14 cellular contexts compared by ENCODE assay signal in genomic region chr11:134741453-134742227, GRCh38.
A peak's percentile ranks its signal among the peaks of the same experiment; 100 is the strongest.
DNase-seq lines count a peak whose midpoint lies in the region; FAIRE-seq and TF ChIP-seq lines count a peak whose summit lies in the region.
"Had no signal": no experiment of that assay in that cellular context is flagged by ENCODE, and none has a peak within 500 bp of the region (broad histone marks: within the 10 kb centered on the region; RNA-seq: fewer than 3 reads in every experiment).

No MANE protein-coding gene starts in this region.

- FAIRE-seq in HTR-8/SVneo (lab: Jason Lieb, UNC) = no peak
- FAIRE-seq: small intestine had no signal

- TF ChIP-seq CTCF in fibroblast of villous mesenchyme (IDR thresholded peaks at IDR 0.05; ENCODE audit: insufficient read depth, low read depth, low read length) = no peak

- peaks cover 24% of the 10 kb centered on the region for H3K4me1 ChIP-seq in SJSA1 (replicated peaks)
- H3K4me1 ChIP-seq: suprapubic skin had no signal

- peak overlapping the region; percentile 59 for H3K27ac ChIP-seq in SJSA1
- H3K27ac ChIP-seq: suprapubic skin had no signal

- 0 out of 2 replicates have a peak overlapping the region, but pooled peaks have one; percentile 8 for H3K4me3 ChIP-seq in SJSA1
- H3K4me3 ChIP-seq in fibroblast of villous mesenchyme (ENCODE audit: low read depth, low read length) = no peak overlapping the region
- H3K4me3 ChIP-seq: suprapubic skin had no signal

- DNase-seq in HTR-8/SVneo (ENCODE audit: insufficient read length, low spot score) (peak; percentile 15), SJSA1 (ENCODE audit: low read depth in 1 of 2, low spot score in 2 of 2) (peak; percentile 59 to 83), fibroblast of villous mesenchyme (ENCODE audit: low read depth) (peak; percentile 83), non-pigmented ciliary epithelial cell (ENCODE audit: low read depth) (peak; percentile 20), SKM-1 (lab: John Stamatoyannopoulos, UW; ENCODE audit: unreplicated experiment) (no peak), NCI-H1048 (lab: John Stamatoyannopoulos, UW) (no peak), NK-92 (lab: John Stamatoyannopoulos, UW; ENCODE audit: unreplicated experiment) (no peak)
- DNase-seq: activated CD4-positive, alpha-beta memory T cell treated with anti-CD3 and anti-CD28 coated beads for 36 hours; activated T-cell treated with anti-CD3 and anti-CD28 coated beads, Interleukin-2, amount 50 U/mL, for 24 hours; Calu3; effector CD8-positive, alpha-beta T cell; MM.1S had no signal

- no peaks in the 10 kb centered on the region for H3K9me3 ChIP-seq in SJSA1 (replicated peaks)
- H3K9me3 ChIP-seq: suprapubic skin had no signal

- H3K27me3 ChIP-seq in SJSA1 (replicated peaks) = no peaks in the 10 kb centered on the region

- H3K36me3 ChIP-seq in SJSA1 = no peaks in the 10 kb centered on the region
- H3K36me3 ChIP-seq: suprapubic skin had no signal

Comparison
In these comparisons a context has a peak if more than half of its experiments do, and no peak if none do; other contexts are left out.
1. DNase-seq: peak in HTR-8/SVneo (single experiment), SJSA1 (2 of 2), fibroblast of villous mesenchyme (single experiment) and non-pigmented ciliary epithelial cell (single experiment); none in SKM-1 (single experiment), NCI-H1048 (single experiment) and NK-92 (single experiment).